13 cellular contexts compared by ENCODE assay signal in the genomic region with DNA sequence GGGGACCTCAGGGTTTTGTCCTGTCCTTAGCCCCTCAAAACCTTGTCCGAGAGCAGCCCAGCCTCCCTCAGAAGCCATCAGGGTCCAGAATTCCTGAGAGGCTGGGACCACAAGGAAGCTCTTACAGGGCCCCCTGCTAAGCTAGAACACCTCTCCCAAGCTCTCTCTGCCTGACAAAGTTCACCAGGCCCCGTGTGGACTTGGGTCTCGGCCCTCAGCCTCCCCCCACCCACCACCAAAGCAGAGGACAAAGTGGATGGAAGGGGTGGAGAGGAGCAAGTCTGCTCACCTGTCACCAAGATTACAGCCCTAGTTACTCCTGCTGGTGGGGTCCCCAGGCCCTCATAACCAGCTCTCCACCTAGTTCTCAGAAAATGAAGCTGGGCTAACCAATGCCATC. TPM values are rescaled to one million over a fixed set of nuclear protein-coding genes. Genes with fewer than 3 reads are reported as not detected.
DNase-seq lines count a peak whose midpoint lies in the region; ATAC-seq and TF ChIP-seq lines count a peak whose summit lies in the region.
"Had no signal": no experiment of that assay in that cellular context is flagged by ENCODE, and none has a peak within 500 bp of the region (broad histone marks: within the 10 kb centered on the region; RNA-seq: fewer than 3 reads in every experiment).

No MANE protein-coding gene starts in this region.

- peaks cover 0 to 8% of the 10 kb centered on the region in 2 experiments; a peak in 1 of 3 replicates for H3K36me3 ChIP-seq in HEK293 (ENCODE audit: control insufficient read depth in 2 of 2, insufficient read depth in 1 of 2, low read length in 2 of 2)
- no peaks in the 10 kb centered on the region for H3K36me3 ChIP-seq in IMR-90 (ENCODE audit: control insufficient read depth, insufficient read depth, low read length)
- peaks cover under 1 to 13% of the 10 kb centered on the region in 2 experiments for H3K36me3 ChIP-seq in mesenchymal stem cell (ENCODE audit: control insufficient read depth in 1 of 2, insufficient read depth in 2 of 2, low read depth in 1 of 2, low read length in 2 of 2)
- H3K36me3 ChIP-seq in osteoblast (ENCODE audit: insufficient read depth, low read length): no peaks in the 10 kb centered on the region
- H3K36me3 ChIP-seq: HAP-1 had no signal

- peak overlapping the region; percentile 47 for H2AK9ac ChIP-seq in IMR-90 (replicated peaks; ENCODE audit: low read depth, low read length, poor library complexity)

- no peak for TF ChIP-seq RAD21 in IMR-90 (IDR thresholded peaks at IDR 0.05; ENCODE audit: low read length)

- H4K8ac ChIP-seq in IMR-90 (ENCODE audit: low read depth in 2 of 2, low read length in 2 of 2): no peak overlapping the region
- no peak overlapping the region for H4K8ac ChIP-seq in mesenchymal stem cell (ENCODE audit: low read length)

- H2BK5ac ChIP-seq in IMR-90 (ENCODE audit: low read depth, low read length, poor library complexity, severe bottlenecking) (no peak overlapping the region), mesenchymal stem cell (ENCODE audit: low read depth, low read length, poor library complexity, severe bottlenecking) (no peak overlapping the region)

- H3K9me1 ChIP-seq in IMR-90 (ENCODE audit: insufficient read depth, low read length): peaks cover 51% of the 10 kb centered on the region

- no CpG with 5 or more reads among the region's 3 CpGs for WGBS in IMR-90 (ENCODE audit: extremely low coverage in 2 of 2, insufficient read length in 1 of 2), 2 experiments
- WGBS in mesenchymal stem cell: 73% methylated on average over 3 of the region's 3 CpGs

- CTCF ChIA-PET in HEK293 (lab: Yijun Ruan, JAX): interaction anchor here (0.7 to 1.8 kb wide), 5 partner anchors 8 to 1644 kb away, joined by 3 to 8 read pairs (median 3); no protein-coding TSS in a partner anchor
- CTCF ChIA-PET in IMR-90 (lab: Yijun Ruan, JAX): interaction anchor here (0.6 kb wide), 1 partner anchor 57 kb away, joined by 7 read pairs; no protein-coding TSS in a partner anchor

- intact Hi-C loops in IMR-90 (cut with micrococcal nuclease): no loop called here

- H2AK5ac ChIP-seq in IMR-90 (ENCODE audit: low read depth, low read length): no peak overlapping the region
- peak overlapping the region; percentile 45 for H2AK5ac ChIP-seq in mesenchymal stem cell (ENCODE audit: low read length, severe bottlenecking)

- H4K5ac ChIP-seq in IMR-90 (ENCODE audit: low read depth, low read length): no peak overlapping the region

- H4K91ac ChIP-seq in IMR-90 (ENCODE audit: insufficient read depth, low read depth, low read length) (no peak overlapping the region), mesenchymal stem cell (ENCODE audit: low read length) (no peak overlapping the region)

- H2BK12ac ChIP-seq in mesenchymal stem cell (ENCODE audit: low read length in 2 of 2): no peak overlapping the region

- H3K23ac ChIP-seq in IMR-90 (ENCODE audit: low read depth, low read length) (no peak overlapping the region), mesenchymal stem cell (ENCODE audit: low read length in 2 of 2) (no peak overlapping the region)

- no peak for ATAC-seq in IMR-90 (ENCODE audit: low read depth)
- ATAC-seq in HG02938 (IDR thresholded peaks at IDR 0.05; ENCODE audit: unreplicated experiment): no peak
- ATAC-seq: CD8-positive, alpha-beta T cell had no signal

- H2BK20ac ChIP-seq in IMR-90 (ENCODE audit: low read depth, low read length): no peak overlapping the region

- no peak overlapping the region for H3K14ac ChIP-seq in IMR-90 (replicated peaks; ENCODE audit: low read depth, low read length)
- H3K14ac ChIP-seq in mesenchymal stem cell (ENCODE audit: low read length in 2 of 2): no peak overlapping the region

- DNase-seq in IMR-90 (no peak), mesenchymal stem cell (no peak), immature natural killer cell (no peak), osteoblast (ENCODE audit: insufficient read length, low spot score, missing footprints) (no peak)
- DNase-seq: C1 segment of cervical spinal cord; Caco-2; CD8-positive, alpha-beta T cell; DMS153; DND-41; GOT3 had no signal

- dilution Hi-C loops in IMR-90 (cut with HindIII; ENCODE audit: low sequenced_read_pairs, unreplicated experiment): no loop called here

- H3K27ac ChIP-seq in HEK293 (ENCODE audit: extremely low read depth, low read depth, low read length): no peak overlapping the region
- no peak overlapping the region for H3K27ac ChIP-seq in IMR-90 (ENCODE audit: insufficient read depth, low read length)
- no peak overlapping the region for H3K27ac ChIP-seq in mesenchymal stem cell (ENCODE audit: low read length, poor library complexity, severe bottlenecking)
- no peak overlapping the region for H3K27ac ChIP-seq in osteoblast (ENCODE audit: low read depth, low read length)

- peaks cover 0 to 3% (median 2%) of the 10 kb centered on the region in 3 donors for H3K27me3 Mint-ChIP-seq in immature natural killer cell (ENCODE audit: low read depth in 3 of 3)

- H3K4me2 ChIP-seq in IMR-90 (ENCODE audit: low read depth, low read length): no peak overlapping the region
- H3K4me2 ChIP-seq in mesenchymal stem cell (ENCODE audit: low read length, poor library complexity, severe bottlenecking): no peak overlapping the region
- H3K4me2 ChIP-seq in osteoblast (ENCODE audit: insufficient read depth, low read length): no peak overlapping the region

- no peaks in the 10 kb centered on the region for H3K9me3 Mint-ChIP-seq in immature natural killer cell
- H3K9me3 Mint-ChIP-seq: CD8-positive, alpha-beta T cell had no signal

- H3K4ac ChIP-seq in IMR-90 (ENCODE audit: low read depth, low read length): no peak overlapping the region
- H3K4ac ChIP-seq in mesenchymal stem cell (ENCODE audit: low read depth in 1 of 2, low read length in 2 of 2): no peak overlapping the region

- H2BK120ac ChIP-seq in IMR-90 (ENCODE audit: low read depth, low read length) (no peak overlapping the region), mesenchymal stem cell (ENCODE audit: low read depth, low read length) (no peak overlapping the region)

- no peak overlapping the region for H3K18ac ChIP-seq in IMR-90 (ENCODE audit: low read depth, low read length)
- no peak overlapping the region for H3K18ac ChIP-seq in mesenchymal stem cell (ENCODE audit: low read depth in 1 of 2, low read length in 2 of 2)

- H3K56ac ChIP-seq in IMR-90 (ENCODE audit: extremely low read depth, insufficient read depth, low read length): no peak overlapping the region

- no TSS peak for BruUV-seq in IMR-90 (replicated peaks; lab: Mats Ljungman, UMichigan)

- H4K20me1 ChIP-seq in IMR-90 (ENCODE audit: insufficient read depth, low read length) (peaks cover 86% of the 10 kb centered on the region), osteoblast (ENCODE audit: insufficient read depth, low read length) (peaks cover 87% of the 10 kb centered on the region)

- no peak overlapping the region for H3K4me3 Mint-ChIP-seq in immature natural killer cell
- H3K4me3 Mint-ChIP-seq: CD8-positive, alpha-beta T cell had no signal

- TF ChIP-seq CTCF in HEK293 (tag by site-specific recombination; IDR thresholded peaks at IDR 0.05) (no peak), IMR-90 (conservative IDR thresholded peaks at IDR 0.05; ENCODE audit: low read depth, low read length) (no peak), osteoblast (IDR thresholded peaks at IDR 0.05; ENCODE audit: extremely low read depth, low read depth, low read length) (no peak)

- no peak for TF ChIP-seq POLR2A in IMR-90 (IDR thresholded peaks at IDR 0.05; ENCODE audit: low read depth, low read length)

- no peaks in the 10 kb centered on the region for H3K36me3 Mint-ChIP-seq in immature natural killer cell
- H3K36me3 Mint-ChIP-seq: CD8-positive, alpha-beta T cell had no signal

- peaks cover 98% of the 10 kb centered on the region for H3K79me2 ChIP-seq in osteoblast (ENCODE audit: insufficient read depth, low read length)

- no peak overlapping the region for H3K27ac Mint-ChIP-seq in immature natural killer cell

- H3K4me3 ChIP-seq in HEK293 (ENCODE audit: low read depth, low read length) (no peak overlapping the region), IMR-90 (ENCODE audit: insufficient read depth, low read depth, low read length) (no peak overlapping the region), mesenchymal stem cell (ENCODE audit: insufficient read depth in 1 of 2, low read depth in 1 of 2, low read length in 2 of 2) (no peak overlapping the region), osteoblast (ENCODE audit: insufficient read depth, low read length) (no peak overlapping the region)
- H3K4me3 ChIP-seq: HAP-1 had no signal

- peaks cover 34 to 96% of the 10 kb centered on the region in 2 experiments for H3K79me1 ChIP-seq in IMR-90 (ENCODE audit: low read depth in 1 of 2, low read length in 2 of 2)
- H3K79me1 ChIP-seq in mesenchymal stem cell (replicated peaks; ENCODE audit: low read length, poor library complexity, severe bottlenecking): peaks cover 41% of the 10 kb centered on the region

- H3K9ac ChIP-seq in IMR-90 (ENCODE audit: low read depth, low read length): no peak overlapping the region
- H3K9ac ChIP-seq in mesenchymal stem cell (ENCODE audit: low read length): no peak overlapping the region

- H2AFZ ChIP-seq in IMR-90 (replicated peaks; ENCODE audit: low read length, poor library complexity) (no peak overlapping the region), mesenchymal stem cell (ENCODE audit: low read depth, low read length) (no peak overlapping the region), osteoblast (ENCODE audit: low read length) (no peak overlapping the region)

- in situ Hi-C loops in IMR-90 (cut with MboI; ENCODE audit: low sequenced_read_pairs): no loop called here

- no peaks in the 10 kb centered on the region for H3K4me1 Mint-ChIP-seq in immature natural killer cell

- peaks cover 4% of the 10 kb centered on the region; the same call in 1 of the 2 replicates for H3K4me1 ChIP-seq in HEK293 (ENCODE audit: control insufficient read depth, insufficient read depth, low read length)
- peaks cover 13% of the 10 kb centered on the region for H3K4me1 ChIP-seq in IMR-90 (ENCODE audit: control insufficient read depth, insufficient read depth, low read length)
- peaks cover 51% of the 10 kb centered on the region for H3K4me1 ChIP-seq in mesenchymal stem cell (ENCODE audit: control insufficient read depth, insufficient read depth, low read depth, low read length)
- H3K4me1 ChIP-seq in osteoblast (ENCODE audit: insufficient read depth, low read length): peaks cover 6% of the 10 kb centered on the region
- H3K4me1 ChIP-seq: HAP-1 had no signal

- POLR2A ChIA-PET in HEK293 (lab: Yijun Ruan, JAX) (no interaction called here), IMR-90 (lab: Charles Lee; ENCODE audit: unreplicated experiment) (no interaction called here)

- no peaks in the 10 kb centered on the region for H3K27me3 ChIP-seq in IMR-90 (ENCODE audit: control insufficient read depth, insufficient read depth, low read length)
- H3K27me3 ChIP-seq in mesenchymal stem cell (ENCODE audit: control insufficient read depth in 1 of 2, insufficient read depth in 1 of 2, low read length in 2 of 2): no peaks in the 10 kb centered on the region
- H3K27me3 ChIP-seq in osteoblast (ENCODE audit: insufficient read depth, low read length): no peaks in the 10 kb centered on the region

- H2BK15ac ChIP-seq in IMR-90 (ENCODE audit: low read depth, low read length): no peak overlapping the region
- no peak overlapping the region for H2BK15ac ChIP-seq in mesenchymal stem cell (ENCODE audit: low read depth, poor library complexity, severe bottlenecking)

- H3K9me3 ChIP-seq in HEK293 (ENCODE audit: control insufficient read depth, insufficient read depth, low read depth, low read length): no peaks in the 10 kb centered on the region
- H3K9me3 ChIP-seq in IMR-90 (ENCODE audit: control insufficient read depth, insufficient read depth, low read length): no peaks in the 10 kb centered on the region
- no peaks in the 10 kb centered on the region for H3K9me3 ChIP-seq in mesenchymal stem cell (ENCODE audit: control insufficient read depth, low read length)
- H3K9me3 ChIP-seq in osteoblast (ENCODE audit: low read depth, low read length): no peaks in the 10 kb centered on the region
- H3K9me3 ChIP-seq: Caco-2, HAP-1 had no signal

RNA-seq across cellular contexts. Expression of gene RAB11FIP5, which starts 16.8 kb away (rescaled TPM):
- total RNA-seq in IMR-90 (2012; rRNA removed) (21.4 and 21.5 TPM in 2 replicates), osteoblast (53.9 and 59.0 TPM in 2 replicates)
- polyA plus RNA-seq in IMR-90 (2012; rRNA removed) (34.5 and 36.0 TPM in 2 replicates), immature natural killer cell (1 to 10 TPM; 3.7 to 6.6 (median 5.0) TPM)
- 28.4 and 35.6 TPM in 2 replicates for polyA plus RNA-seq in IMR-90 (2012; cell fraction: cytosol; rRNA removed)
- 30.1 and 35.6 TPM in 2 replicates for polyA plus RNA-seq in IMR-90 (2012; cell fraction: nucleus; rRNA removed; ENCODE audit: low replicate concordance)
- polyA plus RNA-seq in mesenchymal stem cell (2013, experiment 1 of 2): 19.7 TPM
- 18.7 TPM for polyA plus RNA-seq in mesenchymal stem cell (2013, experiment 2 of 2)

RNA-seq across cellular contexts. Expression of gene SFXN5, which starts 24.4 kb away (rescaled TPM):
- total RNA-seq in IMR-90 (2012; rRNA removed) (8.3 and 8.6 TPM in 2 replicates), osteoblast (13.8 and 17.0 TPM in 2 replicates)
- polyA plus RNA-seq in IMR-90 (2012; rRNA removed) (14.3 and 17.0 TPM in 2 replicates), immature natural killer cell (1 to 10 TPM; 2.4 to 4.5 (median 3.3) TPM)
- 7.1 and 7.6 TPM in 2 replicates for polyA plus RNA-seq in IMR-90 (2012; cell fraction: cytosol; rRNA removed)
- polyA plus RNA-seq in IMR-90 (2012; cell fraction: nucleus; rRNA removed; ENCODE audit: low replicate concordance): 48.0 and 54.3 TPM in 2 replicates
- 9.9 TPM for polyA plus RNA-seq in mesenchymal stem cell (2013, experiment 1 of 2)
- polyA plus RNA-seq in mesenchymal stem cell (2013, experiment 2 of 2): 9.8 TPM
